23 cellular contexts compared by ENCODE assay signal in genomic region chr15:69434236-69434635, GRCh38.
"Had no signal": no experiment of that assay in that cellular context is flagged by ENCODE, and none has a peak within 500 bp of the region (broad histone marks: within the 10 kb centered on the region; RNA-seq: fewer than 3 reads in every experiment).

No MANE protein-coding gene starts in this region.

- H3K4me1 ChIP-seq: esophagus squamous epithelium, pancreas had no signal

- H3K27me3 ChIP-seq: esophagus squamous epithelium had no signal

- H3K36me3 ChIP-seq: pancreas had no signal

- DNase-seq: activated CD4-positive, alpha-beta T cell treated with anti-CD3 and anti-CD28 coated beads for 36 hours; activated CD4-positive, alpha-beta T cell treated with anti-CD3 and anti-CD28 coated beads, Interleukin-2, amount 50 U/mL, for 4 hours; activated CD4-positive, CD25-positive, alpha-beta regulatory T cell; activated naive CD4-positive, alpha-beta T cell; activated T-cell treated with anti-CD3 and anti-CD28 coated beads for 4 hours; activated T-cell treated with anti-CD3 and anti-CD28 coated beads, Interleukin-2, amount 50 U/mL, for 72 hours; anterior cingulate cortex; effector CD8-positive, alpha-beta T cell; esophagus squamous epithelium; head of caudate nucleus; hippocampal formation; left colon; naive thymus-derived CD4-positive, alpha-beta T cell; pancreas; stimulated activated CD4-positive, alpha-beta T cell treated with anti-CD3 and anti-CD28 coated beads, Interleukin-2, amount 100 ng/mL, for 48 hours; trophoblast cell had no signal

- H3K4me3 ChIP-seq: esophagus squamous epithelium, pancreas, thoracic aorta had no signal

- FAIRE-seq: bronchial epithelial cell, colon, kidney, pancreas, urothelium cell line had no signal

- H3K27ac ChIP-seq: epithelial cell of prostate, esophagus squamous epithelium, pancreas, thoracic aorta had no signal

- ATAC-seq: activated CD4-positive, alpha-beta T cell treated with anti-CD3 and anti-CD28 coated beads for 36 hours; activated T-cell treated with anti-CD3 and anti-CD28 coated beads, Interleukin-2, amount 50 U/mL, for 72 hours; left colon; naive thymus-derived CD4-positive, alpha-beta T cell; pancreas; right cardiac atrium had no signal

- H3K9me3 ChIP-seq: esophagus squamous epithelium, pancreas, thoracic aorta had no signal
